In the genomic region with DNA sequence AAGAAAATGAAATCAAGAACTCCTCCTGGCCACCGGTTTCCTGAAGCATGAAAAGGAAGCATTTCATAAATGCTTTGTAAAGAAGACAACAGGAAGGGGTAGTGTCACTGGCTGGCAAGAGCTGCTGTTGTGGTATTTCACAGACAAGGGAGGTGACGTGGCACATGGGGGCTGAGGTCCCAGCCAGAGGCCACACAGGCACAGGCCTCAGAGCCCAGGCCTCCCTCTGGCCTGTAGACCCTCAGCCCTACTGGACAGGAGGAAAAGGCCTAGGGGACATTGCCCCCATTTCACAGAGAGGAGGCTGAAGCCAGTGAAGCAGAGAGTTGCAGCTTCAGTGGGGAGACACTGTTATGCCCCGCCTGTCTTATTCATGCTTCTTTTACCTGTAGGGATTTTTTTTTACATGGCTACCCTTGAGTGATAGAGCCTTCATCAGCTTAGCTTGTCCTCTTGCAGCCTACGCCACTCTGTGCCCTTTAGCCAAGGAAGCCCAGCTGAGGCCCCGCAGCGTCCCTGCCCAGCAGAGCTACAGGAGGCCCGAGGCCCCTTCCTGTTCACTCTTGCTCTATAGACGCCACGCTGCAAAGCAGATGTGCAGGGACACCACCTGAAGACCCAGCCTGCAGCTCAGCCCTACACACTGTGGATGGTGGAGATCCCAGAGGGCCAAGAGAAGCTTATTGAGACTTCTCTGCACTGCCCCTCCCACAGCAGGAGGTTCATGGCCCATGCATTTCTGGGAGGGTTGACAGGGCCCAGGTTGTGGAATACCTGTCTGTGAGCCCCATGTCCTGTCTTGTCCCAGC, we compare ENCODE assay signal across 1 cellular context.
A peak's percentile ranks its signal among the peaks of the same experiment; 100 is the strongest.
TF ChIP-seq lines count a peak whose summit lies in the region.

No MANE protein-coding gene starts in this region.

TF ChIP-seq in GM12878, 131 proteins besides CTCF, POLR2A, EP300 and RAD21 (continued from another document):
- TF ChIP-seq PBX3 (IDR thresholded peaks at IDR 0.05; ENCODE audit: insufficient replicate concordance, low read depth, low read length) (peak; percentile 10), BRCA1 (IDR thresholded peaks at IDR 0.05; ENCODE audit: low read depth, low read length) (no peak), MEF2A (IDR thresholded peaks at IDR 0.05; ENCODE audit: insufficient read depth, low read depth, low read length) (no peak), CREB1 (IDR thresholded peaks at IDR 0.05; ENCODE audit: low read depth) (peak; percentile 47; the same call in 1 of the 2 replicates), RUNX3 (IDR thresholded peaks at IDR 0.05; ENCODE audit: low read length) (peak; percentile 73)
